In genomic region chr19:45901912-45902650, GRCh38 we compare ENCODE assay signal across 8 cellular contexts. TPM values are rescaled to one million over a fixed set of nuclear protein-coding genes. Genes with fewer than 3 reads are reported as not detected.
DNase-seq lines count a peak whose midpoint lies in the region; ATAC-seq and TF ChIP-seq lines count a peak whose summit lies in the region.

A gene with protein sequence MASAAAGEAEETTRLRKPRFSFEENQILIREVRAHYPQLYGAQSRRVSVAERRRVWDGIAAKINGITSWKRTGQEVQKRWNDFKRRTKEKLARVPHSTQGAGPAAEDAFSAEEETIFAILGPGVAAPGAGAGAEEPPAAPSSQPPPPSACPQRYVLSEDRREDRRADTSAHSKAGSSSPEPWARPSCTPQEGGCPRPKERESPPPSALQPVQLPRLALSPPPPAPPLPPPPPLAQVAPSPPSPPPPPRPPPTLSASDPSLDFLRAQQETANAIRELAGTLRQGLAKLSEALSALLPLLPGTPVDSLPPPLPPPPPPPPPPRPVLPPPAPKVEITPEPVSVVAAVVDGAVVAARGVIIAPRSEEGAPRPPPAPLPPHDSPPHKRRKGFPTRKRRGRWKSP (minus strand): TSS chr19:45902613. CDS start chr19:45901773, 840 bp downstream.

- TF ChIP-seq EP300 in neural cell (conservative IDR thresholded peaks at IDR 0.05; ENCODE audit: poor library complexity, severe bottlenecking), result no peak

- H3K9me3 ChIP-seq in SJCRH30 (replicated peaks), result no peaks in the 10 kb centered on the region
- no peaks in the 10 kb centered on the region for H3K9me3 ChIP-seq in neural cell (ENCODE audit: low read length)

- H3K27me3 ChIP-seq in SJCRH30 (no peaks in the 10 kb centered on the region), neural cell (ENCODE audit: insufficient read depth, low read depth, low read length) (no peaks in the 10 kb centered on the region)

- H4K20me1 ChIP-seq in neural cell (ENCODE audit: insufficient read depth), result no peaks in the 10 kb centered on the region

- no peak for TF ChIP-seq RAD21 in neural cell (conservative IDR thresholded peaks at IDR 0.05)

- no peak for ATAC-seq in HG02571 (IDR thresholded peaks at IDR 0.05; ENCODE audit: unreplicated experiment)

- H2AFZ ChIP-seq in neural cell (ENCODE audit: low read depth, low read length), result peak within 1 kb of the TSS; percentile 68

- no peaks in the 10 kb centered on the region for H3F3A ChIP-seq in neural cell (ENCODE audit: insufficient read depth, low read length, poor library complexity, severe bottlenecking)

- DNase-seq in DMS79 treated with DMSO at 0.1 percent for 48 hours (lab: John Stamatoyannopoulos, UW) (peak; percentile 16), DMS79 (lab: John Stamatoyannopoulos, UW) (no peak), SJCRH30 (peak in 1 of 2 experiments; percentile 30), epithelial cell of proximal tubule (ENCODE audit: low read depth) (no peak), NCI-H1092 (lab: John Stamatoyannopoulos, UW) (no peak), AG08395 (ENCODE audit: low spot score) (no peak)

- TF ChIP-seq CTCF in epithelial cell of proximal tubule (conservative IDR thresholded peaks at IDR 0.05; ENCODE audit: low read depth, low read length) (no peak), neural cell (IDR thresholded peaks at IDR 0.05; ENCODE audit: poor library complexity, severe bottlenecking) (no peak)

- H3K4me1 ChIP-seq in SJCRH30, result peaks cover 3% of the 10 kb centered on the region; the same call in 1 of the 2 replicates

- H3K9me2 ChIP-seq in neural cell (ENCODE audit: insufficient read depth, low read length), result no peaks in the 10 kb centered on the region

- no peaks in the 10 kb centered on the region for H3K79me2 ChIP-seq in neural cell (replicated peaks; ENCODE audit: insufficient read depth, low read length)

- H3K27ac ChIP-seq in SJCRH30 (no peak within 1 kb of the TSS), neural cell (ENCODE audit: low read length) (peak within 1 kb of the TSS; percentile 89)

- peak within 1 kb of the TSS; percentile 62 for H3K4me3 ChIP-seq in SJCRH30
- peak within 1 kb of the TSS; percentile 91 for H3K4me3 ChIP-seq in epithelial cell of proximal tubule (ENCODE audit: low read depth, low read length)
- peak within 1 kb of the TSS; percentile 84 for H3K4me3 ChIP-seq in neural cell (ENCODE audit: low read length)

- H3K36me3 ChIP-seq in SJCRH30 (peaks cover 5% of the 10 kb centered on the region; the same call in 1 of the 2 replicates), neural cell (ENCODE audit: insufficient read depth, low read length) (no peaks in the 10 kb centered on the region)

- peak within 1 kb of the TSS; percentile 83 for H3K9ac ChIP-seq in neural cell (ENCODE audit: low read length)

- peak within 1 kb of the TSS; percentile 78 for H3K4me2 ChIP-seq in neural cell (ENCODE audit: low read length)

TF ChIP-seq in neural cell, 6 proteins besides CTCF, POLR2A, EP300 and RAD21:
- TF ChIP-seq SMC3 (conservative IDR thresholded peaks at IDR 0.05; ENCODE audit: poor library complexity), result no peak
- TF ChIP-seq, protein P1, sequence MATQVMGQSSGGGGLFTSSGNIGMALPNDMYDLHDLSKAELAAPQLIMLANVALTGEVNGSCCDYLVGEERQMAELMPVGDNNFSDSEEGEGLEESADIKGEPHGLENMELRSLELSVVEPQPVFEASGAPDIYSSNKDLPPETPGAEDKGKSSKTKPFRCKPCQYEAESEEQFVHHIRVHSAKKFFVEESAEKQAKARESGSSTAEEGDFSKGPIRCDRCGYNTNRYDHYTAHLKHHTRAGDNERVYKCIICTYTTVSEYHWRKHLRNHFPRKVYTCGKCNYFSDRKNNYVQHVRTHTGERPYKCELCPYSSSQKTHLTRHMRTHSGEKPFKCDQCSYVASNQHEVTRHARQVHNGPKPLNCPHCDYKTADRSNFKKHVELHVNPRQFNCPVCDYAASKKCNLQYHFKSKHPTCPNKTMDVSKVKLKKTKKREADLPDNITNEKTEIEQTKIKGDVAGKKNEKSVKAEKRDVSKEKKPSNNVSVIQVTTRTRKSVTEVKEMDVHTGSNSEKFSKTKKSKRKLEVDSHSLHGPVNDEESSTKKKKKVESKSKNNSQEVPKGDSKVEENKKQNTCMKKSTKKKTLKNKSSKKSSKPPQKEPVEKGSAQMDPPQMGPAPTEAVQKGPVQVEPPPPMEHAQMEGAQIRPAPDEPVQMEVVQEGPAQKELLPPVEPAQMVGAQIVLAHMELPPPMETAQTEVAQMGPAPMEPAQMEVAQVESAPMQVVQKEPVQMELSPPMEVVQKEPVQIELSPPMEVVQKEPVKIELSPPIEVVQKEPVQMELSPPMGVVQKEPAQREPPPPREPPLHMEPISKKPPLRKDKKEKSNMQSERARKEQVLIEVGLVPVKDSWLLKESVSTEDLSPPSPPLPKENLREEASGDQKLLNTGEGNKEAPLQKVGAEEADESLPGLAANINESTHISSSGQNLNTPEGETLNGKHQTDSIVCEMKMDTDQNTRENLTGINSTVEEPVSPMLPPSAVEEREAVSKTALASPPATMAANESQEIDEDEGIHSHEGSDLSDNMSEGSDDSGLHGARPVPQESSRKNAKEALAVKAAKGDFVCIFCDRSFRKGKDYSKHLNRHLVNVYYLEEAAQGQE (IDR thresholded peaks at IDR 0.05; ENCODE audit: borderline replicate concordance), result no peak
- TF ChIP-seq TAF1 (IDR thresholded peaks at IDR 0.05; ENCODE audit: low read depth), result no peak
- TF ChIP-seq EZH2 (IDR thresholded peaks at IDR 0.05; ENCODE audit: borderline replicate concordance, insufficient read depth, low read length, poor library complexity, severe bottlenecking), result no peak
- no peak for TF ChIP-seq MXI1 (conservative IDR thresholded peaks at IDR 0.05; ENCODE audit: poor library complexity, severe bottlenecking)
- no peak for TF ChIP-seq POLR2AphosphoS5 (IDR thresholded peaks at IDR 0.05)
TF ChIP-seq in neural cell: peak in this region for 0.

RNA-seq across cellular contexts. Expression of the gene that starts here (rescaled TPM):
- total RNA-seq in SJCRH30 (2014; rRNA removed; shearing (Covaris generic)), result 1.8 and 2.5 TPM in 2 replicates
- 1.3 and 2.0 TPM in 2 replicates for total RNA-seq in epithelial cell of proximal tubule
- polyA plus RNA-seq in neural cell, result 0.90 and 2.3 TPM in 2 replicates
- 2.9 and 3.0 TPM in 2 replicates for polyA minus RNA-seq in neural cell
